ENCODE assay signal across 8 cellular contexts in the genomic region with DNA sequence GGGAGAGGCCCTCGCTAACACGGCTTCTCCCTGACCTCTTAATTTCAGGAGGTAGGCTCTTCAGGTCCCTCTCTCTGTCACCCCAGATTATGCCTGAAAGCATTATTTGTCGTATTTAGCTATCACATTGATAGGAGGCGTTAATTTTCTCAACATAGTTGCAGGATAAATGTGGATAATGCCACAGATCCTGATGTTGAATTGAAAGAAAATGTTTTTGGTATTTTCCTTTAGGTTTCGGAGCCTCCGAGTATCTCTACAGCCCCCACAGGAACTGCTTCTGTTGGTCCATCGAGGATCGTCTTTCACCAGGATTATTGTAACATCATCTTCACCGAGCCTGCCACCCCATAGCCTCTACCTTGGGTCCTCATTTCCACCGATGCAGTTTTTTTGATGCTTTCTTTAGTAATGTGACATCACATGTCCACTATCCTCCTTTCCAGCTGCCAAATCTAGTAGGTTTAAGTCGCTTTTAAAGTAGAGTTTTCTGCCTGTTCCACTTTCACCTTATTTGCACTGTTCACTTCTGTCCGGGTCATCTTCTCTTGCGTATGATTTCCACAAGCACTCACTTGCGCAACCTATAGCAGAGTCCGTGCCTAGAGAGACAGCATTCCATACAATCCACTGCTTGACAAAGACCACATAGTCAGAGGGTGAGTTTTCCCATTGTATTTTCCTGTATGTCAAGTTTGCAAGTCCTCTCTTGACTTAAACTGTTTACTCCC. TPM values are rescaled to one million over a fixed set of nuclear protein-coding genes. Genes with fewer than 3 reads are reported as not detected.
DNase-seq lines count a peak whose midpoint lies in the region; ATAC-seq and TF ChIP-seq lines count a peak whose summit lies in the region.

No MANE protein-coding gene starts in this region.

- H3K4me1 ChIP-seq in mucosa of stomach (ENCODE audit: control insufficient read depth, insufficient read depth, low read length): no peaks in the 10 kb centered on the region

- POLR2A ChIA-PET in AG04449 (lab: Yijun Ruan, JAX): no interaction called here

- H3K36me3 Mint-ChIP-seq in effector memory CD8-positive, alpha-beta T cell (ENCODE audit: insufficient read depth): peaks cover 14% of the 10 kb centered on the region

- no peak for TF ChIP-seq CTCF in AG04449 (IDR thresholded peaks at IDR 0.05; ENCODE audit: insufficient read depth, low read length, missing control alignments)
- TF ChIP-seq CTCF in GM12864 (IDR thresholded peaks at IDR 0.05; ENCODE audit: low read depth, low read length, missing control alignments): no peak

- peak overlapping the region; percentile 91 to 92 for H3K27ac Mint-ChIP-seq in effector memory CD8-positive, alpha-beta T cell

- no peaks in the 10 kb centered on the region for H3K9me3 Mint-ChIP-seq in effector memory CD8-positive, alpha-beta T cell

- H3K4me3 ChIP-seq in AG04449 (ENCODE audit: low read depth, low read length) (peak overlapping the region; percentile 84), GM12864 (ENCODE audit: low read depth, low read length) (peak overlapping the region; percentile 87), mucosa of stomach (ENCODE audit: low read length) (peak overlapping the region; percentile 76)

- peak overlapping the region; percentile 85 for H3K4me3 Mint-ChIP-seq in effector memory CD8-positive, alpha-beta T cell

- H3K27me3 Mint-ChIP-seq in effector memory CD8-positive, alpha-beta T cell: peaks cover 12 to 24% of the 10 kb centered on the region in 2 donors

- H3K9me3 ChIP-seq in mucosa of stomach (ENCODE audit: control insufficient read depth, low read length): no peaks in the 10 kb centered on the region

- DNase-seq in AG04449 (ENCODE audit: low read depth, low spot score) (peak; percentile 79), GM12864 (ENCODE audit: low read depth) (no peak), RPMI7951 (ENCODE audit: low read depth) (peak; percentile 72)
- no peak for DNase-seq in effector memory CD8-positive, alpha-beta T cell

- H3K36me3 ChIP-seq in mucosa of stomach (ENCODE audit: control insufficient read depth, insufficient read depth, low read length): no peaks in the 10 kb centered on the region

- peak overlapping the region; percentile 88 for H3K9ac ChIP-seq in mucosa of stomach (ENCODE audit: low read length)

- CTCF ChIA-PET in AG04449 (lab: Yijun Ruan, JAX): interaction anchor here (1.0 kb wide), 1 partner anchor 56 kb away, joined by 3 read pairs; a partner anchor contains a TSS

- ATAC-seq in effector memory CD8-positive, alpha-beta T cell (replicated peaks): no peak
- ATAC-seq in HG02840 (IDR thresholded peaks at IDR 0.05; ENCODE audit: low FRiP score, unreplicated experiment) (no peak), HG02623 (IDR thresholded peaks at IDR 0.05; ENCODE audit: unreplicated experiment) (no peak), HG03565 (IDR thresholded peaks at IDR 0.05; ENCODE audit: unreplicated experiment) (no peak)

- peaks cover 11% of the 10 kb centered on the region for H3K27me3 ChIP-seq in mucosa of stomach (ENCODE audit: control insufficient read depth, insufficient read depth, low read length)

- H3K4me1 Mint-ChIP-seq in effector memory CD8-positive, alpha-beta T cell (ENCODE audit: low read depth in 2 of 2): peaks cover 23 to 29% of the 10 kb centered on the region in 2 donors

RNA-seq across cellular contexts. Expression of a gene that starts 0.7 kb away (rescaled TPM):
- total RNA-seq in RPMI7951 (2014; rRNA removed; shearing (Covaris generic)): 6.8 TPM in 2 replicates

RNA-seq across cellular contexts. Expression of a gene that starts 55.0 kb away (rescaled TPM):
- 8.0 and 9.9 TPM in 2 replicates for total RNA-seq in RPMI7951 (2014; rRNA removed; shearing (Covaris generic))

Comparison
In these comparisons a context has a peak if more than half of its experiments do, and no peak if none do; other contexts are left out.
1. DNase-seq: peak in AG04449 (single experiment) and RPMI7951 (single experiment); none in GM12864 (single experiment) and effector memory CD8-positive, alpha-beta T cell (0 of 3).
2. Peak in every context shown above with its lines, with median percentiles within 50 percentile points of each other: H3K4me3 ChIP-seq.